ENCODE assay signal across 9 cellular contexts in genomic region chr12:24814379-24815086, GRCh38.
A peak's percentile ranks its signal among the peaks of the same experiment; 100 is the strongest.
DNase-seq lines count a peak whose midpoint lies in the region; ATAC-seq and TF ChIP-seq lines count a peak whose summit lies in the region.
"Had no signal": no experiment of that assay in that cellular context is flagged by ENCODE, and none has a peak within 500 bp of the region (broad histone marks: within the 10 kb centered on the region; RNA-seq: fewer than 3 reads in every experiment).

No MANE protein-coding gene starts in this region.

- H3K9ac ChIP-seq in endocrine pancreas (ENCODE audit: control insufficient read depth, insufficient read depth, low read length) = no peak overlapping the region

- peak overlapping the region; percentile 64 for H3K27ac Mint-ChIP-seq in CD8-positive, alpha-beta T cell
- no peak overlapping the region for H3K27ac Mint-ChIP-seq in endothelial cell (ENCODE audit: unreplicated experiment)

- TF ChIP-seq CTCF in CD8-positive, alpha-beta T cell (IDR thresholded peaks at IDR 0.05) = no peak
- TF ChIP-seq CTCF in endothelial cell (IDR thresholded peaks at IDR 0.05; ENCODE audit: unreplicated experiment) = no peak

- no peaks in the 10 kb centered on the region for H3K4me1 ChIP-seq in CD8-positive, alpha-beta T cell (ENCODE audit: insufficient read depth, low read length)
- H3K4me1 ChIP-seq in endocrine pancreas (ENCODE audit: control insufficient read depth, insufficient read depth, low read length) = peaks cover 6% of the 10 kb centered on the region

- no peaks in the 10 kb centered on the region for H3K9me3 ChIP-seq in CD8-positive, alpha-beta T cell (ENCODE audit: low read length)
- no peaks in the 10 kb centered on the region for H3K9me3 ChIP-seq in endocrine pancreas (ENCODE audit: control insufficient read depth, low read length)
- H3K9me3 ChIP-seq: thoracic aorta had no signal

- peak overlapping the region; percentile 70 for H3K4me3 Mint-ChIP-seq in CD8-positive, alpha-beta T cell
- no peak overlapping the region for H3K4me3 Mint-ChIP-seq in endothelial cell (ENCODE audit: unreplicated experiment)

- H3K36me3 ChIP-seq in CD8-positive, alpha-beta T cell (ENCODE audit: insufficient read depth, low read length) = no peaks in the 10 kb centered on the region
- H3K36me3 ChIP-seq in endocrine pancreas (ENCODE audit: control insufficient read depth, insufficient read depth, low read length) = no peaks in the 10 kb centered on the region
- H3K36me3 ChIP-seq: thoracic aorta had no signal

- peak overlapping the region; percentile 21 for H3K4me3 ChIP-seq in CD8-positive, alpha-beta T cell (ENCODE audit: low read depth, low read length)
- peak overlapping the region; percentile 77 for H3K4me3 ChIP-seq in endocrine pancreas (ENCODE audit: control insufficient read depth, insufficient read depth, low read length)
- H3K4me3 ChIP-seq: thoracic aorta had no signal

- H3K9me3 Mint-ChIP-seq in CD8-positive, alpha-beta T cell = no peaks in the 10 kb centered on the region
- H3K9me3 Mint-ChIP-seq in endothelial cell (ENCODE audit: unreplicated experiment) = no peaks in the 10 kb centered on the region

- peaks cover 19% of the 10 kb centered on the region for H3K4me1 Mint-ChIP-seq in CD8-positive, alpha-beta T cell (ENCODE audit: low read depth)
- H3K4me1 Mint-ChIP-seq in endothelial cell (ENCODE audit: unreplicated experiment) = peaks cover 36% of the 10 kb centered on the region

- no peaks in the 10 kb centered on the region for H3K36me3 Mint-ChIP-seq in CD8-positive, alpha-beta T cell
- no peaks in the 10 kb centered on the region for H3K36me3 Mint-ChIP-seq in endothelial cell (ENCODE audit: low read depth, unreplicated experiment)

- POLR2A ChIA-PET in CD8-positive, alpha-beta T cell (lab: Charles Lee) = interaction anchor here (1.3 kb wide), 1 partner anchor 11 kb away, joined by 3 read pairs; no protein-coding TSS in a partner anchor

- intact Hi-C loops in CD8-positive, alpha-beta T cell (cut with DNase I, micrococcal nuclease) = no loop called here

- CTCF ChIA-PET in CD8-positive, alpha-beta T cell (lab: Charles Lee) = no interaction called here

- no peak for DNase-seq in CD8-positive, alpha-beta T cell
- no peak for DNase-seq in endothelial cell (ENCODE audit: low spot score)
- no peak for DNase-seq in cerebellar cortex (ENCODE audit: low spot score)
- no peak for DNase-seq in NCI-H82 treated with DMSO at 0.1 percent for 48 hours (lab: John Stamatoyannopoulos, UW; ENCODE audit: unreplicated experiment)
- no peak for DNase-seq in NCI-H774 (lab: John Stamatoyannopoulos, UW)

- H3K27me3 ChIP-seq in CD8-positive, alpha-beta T cell (ENCODE audit: insufficient read depth, low read length) = no peaks in the 10 kb centered on the region
- H3K27me3 ChIP-seq in endocrine pancreas (ENCODE audit: control insufficient read depth, insufficient read depth, low read length) = no peaks in the 10 kb centered on the region

- no peak overlapping the region for H3K27ac ChIP-seq in CD8-positive, alpha-beta T cell (ENCODE audit: low read depth, low read length)
- H3K27ac ChIP-seq: thoracic aorta had no signal

- H3K27me3 Mint-ChIP-seq in CD8-positive, alpha-beta T cell (ENCODE audit: low read depth) = no peaks in the 10 kb centered on the region
- no peaks in the 10 kb centered on the region for H3K27me3 Mint-ChIP-seq in endothelial cell (ENCODE audit: unreplicated experiment)

- ATAC-seq in CD8-positive, alpha-beta T cell = no peak
- ATAC-seq in GM19463 (IDR thresholded peaks at IDR 0.05; ENCODE audit: unreplicated experiment) = peak; percentile 68
- peak; percentile 80 for ATAC-seq in HG03460 (IDR thresholded peaks at IDR 0.05; ENCODE audit: unreplicated experiment)
